7 cellular contexts compared by ENCODE assay signal in genomic region chr7:102494473-102495163, GRCh38. TPM values are rescaled to one million over a fixed set of nuclear protein-coding genes. Genes with fewer than 3 reads are reported as not detected.
A peak's percentile ranks its signal among the peaks of the same experiment; 100 is the strongest.
DNase-seq lines count a peak whose midpoint lies in the region; ATAC-seq, FAIRE-seq and TF ChIP-seq lines count a peak whose summit lies in the region.
"Not testable (repeated sequence)": the region's sequence is repeated elsewhere in the genome, so short reads cannot be mapped to it uniquely, and the experiment has no call there.

No MANE protein-coding gene starts in this region.

- not testable (repeated sequence) for FAIRE-seq in HepG2 (lab: Jason Lieb, UNC)

- not testable (repeated sequence) for H3K27ac Mint-ChIP-seq in activated T-helper 17 cell treated with anti-CD3 and anti-CD28 coated beads, Interleukin-2, amount 50 U/mL, for 72 hours

- not testable (repeated sequence) for BruUV-seq in HepG2 (replicated peaks; lab: Mats Ljungman, UMichigan)

- not testable (repeated sequence) for H3K36me3 ChIP-seq in HepG2 (replicated peaks in 1 of 2; ENCODE audit: control insufficient read depth in 1 of 2, insufficient read depth in 2 of 2, low read length in 2 of 2)

- CTCF ChIA-PET in HepG2 (lab: Yijun Ruan, JAX; ENCODE audit: low intra/inter-chr PET ratio, low total read pairs), result not testable (repeated sequence)

- no CpG with 5 or more reads among the region's 68 CpGs for WGBS in HepG2 (ENCODE audit: low lambda C conversion rate)

- H3K4me2 ChIP-seq in HepG2 (ENCODE audit: low read depth, low read length), result not testable (repeated sequence)

- not testable (repeated sequence) for H3K36me3 Mint-ChIP-seq in activated T-helper 17 cell treated with anti-CD3 and anti-CD28 coated beads, Interleukin-2, amount 50 U/mL, for 72 hours (ENCODE audit: low read depth)

- not testable (repeated sequence) for H3K27me3 ChIP-seq in HepG2 (ENCODE audit: control insufficient read depth in 1 of 2, insufficient read depth in 2 of 2, low read length in 2 of 2)

- not testable (repeated sequence) for H3K27ac ChIP-seq in HepG2 (ENCODE audit: extremely low read length, insufficient read depth, low read length)

- POLR2A ChIA-PET in HepG2 (lab: Yijun Ruan, JAX), result not testable (repeated sequence)

- TF ChIP-seq RAD21 in HepG2 (CRISPR knock-in tag; IDR thresholded peaks at IDR 0.05), result not testable (repeated sequence)

- H3K9me3 ChIP-seq in HepG2 (ENCODE audit: low read length), result not testable (repeated sequence)

- peak; percentile 63 for ATAC-seq in GM18867 (IDR thresholded peaks at IDR 0.05; ENCODE audit: unreplicated experiment)
- ATAC-seq in GM21360 (IDR thresholded peaks at IDR 0.05; ENCODE audit: unreplicated experiment), result peak; percentile 55
- peak; percentile 73 for ATAC-seq in HG02623 (IDR thresholded peaks at IDR 0.05; ENCODE audit: unreplicated experiment)
- peak; percentile 70 for ATAC-seq in HG03095 (IDR thresholded peaks at IDR 0.05; ENCODE audit: unreplicated experiment)
- peak; percentile 51 for ATAC-seq in HG03558 (IDR thresholded peaks at IDR 0.05; ENCODE audit: extremely low read depth, unreplicated experiment)
- ATAC-seq in activated T-helper 17 cell treated with anti-CD3 and anti-CD28 coated beads, Interleukin-2, amount 50 U/mL, for 72 hours (replicated peaks), result peak; percentile 72
- ATAC-seq in HepG2, result peak; percentile 3

- H2AFZ ChIP-seq in HepG2 (ENCODE audit: low read length), result not testable (repeated sequence)

- H3K79me2 ChIP-seq in HepG2 (ENCODE audit: insufficient read depth, low read length), result not testable (repeated sequence)

- intact Hi-C loops in HepG2 (cut with micrococcal nuclease; ENCODE audit: unreplicated experiment), result not testable (repeated sequence)

- not testable (repeated sequence) for TF ChIP-seq CTCF in HepG2 (CRISPR knock-in tag; IDR thresholded peaks at IDR 0.05)

- TF ChIP-seq EP300 in HepG2 (IDR thresholded peaks at IDR 0.05; ENCODE audit: low read depth in 2 of 2, low read length in 2 of 2); HepG2 (CRISPR knock-in tag; IDR thresholded peaks at IDR 0.05; ENCODE audit: borderline replicate concordance): not testable (repeated sequence)

- in situ Hi-C loops in HepG2 (cut with HindIII; ENCODE audit: extremely low pct_ligation_motif_present, low pct_unique_long_range_greater_than_20kb), result not testable (repeated sequence)

- not testable (repeated sequence) for H3K4me1 Mint-ChIP-seq in activated T-helper 17 cell treated with anti-CD3 and anti-CD28 coated beads, Interleukin-2, amount 50 U/mL, for 72 hours

- not testable (repeated sequence) for TF ChIP-seq POLR2A in HepG2 (IDR thresholded peaks at IDR 0.05; ENCODE audit: insufficient read depth in 1 of 2, low read depth in 2 of 2, low read length in 2 of 2)

- H3K9me3 Mint-ChIP-seq in activated T-helper 17 cell treated with anti-CD3 and anti-CD28 coated beads, Interleukin-2, amount 50 U/mL, for 72 hours, result not testable (repeated sequence)

- not testable (repeated sequence) for H3K4me1 ChIP-seq in HepG2 (ENCODE audit: insufficient read depth, low read length)

- not testable (repeated sequence) for H3K4me3 Mint-ChIP-seq in activated T-helper 17 cell treated with anti-CD3 and anti-CD28 coated beads, Interleukin-2, amount 50 U/mL, for 72 hours

- H4K20me1 ChIP-seq in HepG2 (ENCODE audit: insufficient read depth, low read length), result not testable (repeated sequence)

- not testable (repeated sequence) for H3K27me3 Mint-ChIP-seq in activated T-helper 17 cell treated with anti-CD3 and anti-CD28 coated beads, Interleukin-2, amount 50 U/mL, for 72 hours

- not testable (repeated sequence) for H3K9ac ChIP-seq in HepG2 (ENCODE audit: insufficient read depth, low read depth, low read length)

- not testable (repeated sequence) for DNase-seq in HepG2 (ENCODE audit: low spot score)

- H3K4me3 ChIP-seq in HepG2 (replicated peaks in 1 of 3; ENCODE audit: insufficient read depth in 1 of 3, low read depth in 2 of 3, low read length in 3 of 3), result not testable (repeated sequence)

RNA-seq across cellular contexts. Expression of gene POLR2J, which starts 15.9 kb away (rescaled TPM):
- total RNA-seq in activated T-helper 17 cell treated with anti-CD3 and anti-CD28 coated beads, Interleukin-2, amount 50 U/mL, for 72 hours, result 10 to 100 TPM; 63.5 to 74.2 TPM
- 35.2 and 41.2 TPM in 2 replicates for total RNA-seq in HepG2 (2016; rRNA removed; fragmentation: Illumina TruSeq; extraction: Trizol)
- total RNA-seq in HepG2 (2016; cell fraction: cytosol; rRNA removed; fragmentation: Illumina TruSeq; extraction: Trizol; ENCODE audit: low read depth), result 119 and 146 TPM in 2 replicates
- total RNA-seq in HepG2 (2016; cell fraction: insoluble cytoplasmic fraction; rRNA removed; fragmentation: Illumina TruSeq; extraction: Trizol), result 35.0 and 41.9 TPM in 2 replicates
- total RNA-seq in HepG2 (2016; cell fraction: membrane; rRNA removed; fragmentation: Illumina TruSeq; extraction: Trizol), result 82.2 and 106 TPM in 2 replicates
- 40.9 and 44.1 TPM in 2 replicates for total RNA-seq in HepG2 (2016; cell fraction: nucleus; rRNA removed; fragmentation: Illumina TruSeq; extraction: Trizol)
- polyA plus RNA-seq in HepG2 (2011; rRNA removed), result 62.1 and 71.4 TPM in 2 replicates
- polyA plus RNA-seq in HepG2 (2011; cell fraction: cytosol; rRNA removed), result 81.1 and 104 TPM in 2 replicates
- polyA plus RNA-seq in HepG2 (2011; cell fraction: nucleus; rRNA removed), result 40.7 and 50.5 TPM in 2 replicates
- 30.4 and 45.2 TPM in 2 replicates for polyA plus RNA-seq in HepG2 (2012)
- 314 and 406 TPM in 2 replicates for polyA plus RNA-seq in HepG2 (2016; cell fraction: cytosol; fragmentation: Illumina TruSeq; extraction: Trizol; ENCODE audit: low read depth)
- 70.0 and 80.5 TPM in 2 replicates for polyA plus RNA-seq in HepG2 (2016; cell fraction: insoluble cytoplasmic fraction; fragmentation: Illumina TruSeq; extraction: Trizol; ENCODE audit: low read depth)
- polyA plus RNA-seq in HepG2 (2016; cell fraction: membrane; fragmentation: Illumina TruSeq; extraction: Trizol; ENCODE audit: low read depth), result 181 and 221 TPM in 2 replicates
- polyA plus RNA-seq in HepG2 (2016; cell fraction: nucleus; fragmentation: Illumina TruSeq; extraction: Trizol; ENCODE audit: insufficient read depth, low read depth), result 46.8 and 47.8 TPM in 2 replicates
- polyA minus RNA-seq in HepG2 (2011; rRNA and poly(A)+ RNA removed; ENCODE audit: low replicate concordance), result 35.3 and 37.3 TPM in 2 replicates
- 6.2 and 9.8 TPM in 2 replicates for polyA minus RNA-seq in HepG2 (2011; cell fraction: cytosol; rRNA and poly(A)+ RNA removed)
- polyA minus RNA-seq in HepG2 (2011; cell fraction: nucleus; rRNA and poly(A)+ RNA removed), result 81.7 and 112 TPM in 2 replicates

RNA-seq across cellular contexts. Expression of gene RASA4B, which starts 23.0 kb away (rescaled TPM):
- 10 to 100 TPM; 14.1 to 23.3 TPM for total RNA-seq in activated T-helper 17 cell treated with anti-CD3 and anti-CD28 coated beads, Interleukin-2, amount 50 U/mL, for 72 hours
- 0.48 and 0.82 TPM in 2 replicates for total RNA-seq in HepG2 (2016; rRNA removed; fragmentation: Illumina TruSeq; extraction: Trizol)
- total RNA-seq in HepG2 (2016; cell fraction: cytosol; rRNA removed; fragmentation: Illumina TruSeq; extraction: Trizol; ENCODE audit: low read depth), result 0.40 TPM in 1 of 2 replicates, not detected in the other
- 0.48 and 0.54 TPM in 2 replicates for total RNA-seq in HepG2 (2016; cell fraction: insoluble cytoplasmic fraction; rRNA removed; fragmentation: Illumina TruSeq; extraction: Trizol)
- total RNA-seq in HepG2 (2016; cell fraction: membrane; rRNA removed; fragmentation: Illumina TruSeq; extraction: Trizol), result 0.22 and 0.69 TPM in 2 replicates
- total RNA-seq in HepG2 (2016; cell fraction: nucleus; rRNA removed; fragmentation: Illumina TruSeq; extraction: Trizol), result 0.65 and 0.69 TPM in 2 replicates
- 1.3 and 2.6 TPM in 2 replicates for polyA plus RNA-seq in HepG2 (2011; rRNA removed)
- polyA plus RNA-seq in HepG2 (2011; cell fraction: cytosol; rRNA removed), result 0.49 and 0.63 TPM in 2 replicates
- polyA plus RNA-seq in HepG2 (2011; cell fraction: nucleus; rRNA removed), result 9.9 and 11.0 TPM in 2 replicates
- 2.7 and 2.8 TPM in 2 replicates for polyA plus RNA-seq in HepG2 (2012)
- polyA plus RNA-seq in HepG2 (2016; cell fraction: cytosol; fragmentation: Illumina TruSeq; extraction: Trizol; ENCODE audit: low read depth), result 0.34 and 0.41 TPM in 2 replicates
- polyA plus RNA-seq in HepG2 (2016; cell fraction: insoluble cytoplasmic fraction; fragmentation: Illumina TruSeq; extraction: Trizol; ENCODE audit: low read depth), result 0.11 and 0.87 TPM in 2 replicates
- polyA plus RNA-seq in HepG2 (2016; cell fraction: membrane; fragmentation: Illumina TruSeq; extraction: Trizol; ENCODE audit: low read depth), result 0.22 and 0.66 TPM in 2 replicates
- 0.96 and 1.1 TPM in 2 replicates for polyA plus RNA-seq in HepG2 (2016; cell fraction: nucleus; fragmentation: Illumina TruSeq; extraction: Trizol; ENCODE audit: insufficient read depth, low read depth)
- polyA minus RNA-seq in HepG2 (2011; rRNA and poly(A)+ RNA removed; ENCODE audit: low replicate concordance), result 1.8 and 5.0 TPM in 2 replicates
- 1.1 TPM in 1 of 2 replicates, not detected in the other for polyA minus RNA-seq in HepG2 (2011; cell fraction: cytosol; rRNA and poly(A)+ RNA removed)
- 1.7 and 1.9 TPM in 2 replicates for polyA minus RNA-seq in HepG2 (2011; cell fraction: nucleus; rRNA and poly(A)+ RNA removed)

RNA-seq across cellular contexts. Expression of gene LRWD1, which starts 29.8 kb away (rescaled TPM):
- total RNA-seq in activated T-helper 17 cell treated with anti-CD3 and anti-CD28 coated beads, Interleukin-2, amount 50 U/mL, for 72 hours, result 10 to 100 TPM; 14.8 to 20.6 TPM
- 14.5 and 16.3 TPM in 2 replicates for total RNA-seq in HepG2 (2016; rRNA removed; fragmentation: Illumina TruSeq; extraction: Trizol)
- total RNA-seq in HepG2 (2016; cell fraction: cytosol; rRNA removed; fragmentation: Illumina TruSeq; extraction: Trizol; ENCODE audit: low read depth), result 6.5 and 7.5 TPM in 2 replicates
- total RNA-seq in HepG2 (2016; cell fraction: insoluble cytoplasmic fraction; rRNA removed; fragmentation: Illumina TruSeq; extraction: Trizol), result 14.1 and 16.9 TPM in 2 replicates
- 9.7 and 10.1 TPM in 2 replicates for total RNA-seq in HepG2 (2016; cell fraction: membrane; rRNA removed; fragmentation: Illumina TruSeq; extraction: Trizol)
- total RNA-seq in HepG2 (2016; cell fraction: nucleus; rRNA removed; fragmentation: Illumina TruSeq; extraction: Trizol), result 10.3 and 12.9 TPM in 2 replicates
- 8.5 and 12.7 TPM in 2 replicates for polyA plus RNA-seq in HepG2 (2011; rRNA removed)
- 7.5 and 11.4 TPM in 2 replicates for polyA plus RNA-seq in HepG2 (2011; cell fraction: cytosol; rRNA removed)
- 30.8 and 31.0 TPM in 2 replicates for polyA plus RNA-seq in HepG2 (2011; cell fraction: nucleus; rRNA removed)
- polyA plus RNA-seq in HepG2 (2012), result 4.2 and 6.2 TPM in 2 replicates
- polyA plus RNA-seq in HepG2 (2016; cell fraction: cytosol; fragmentation: Illumina TruSeq; extraction: Trizol; ENCODE audit: low read depth), result 4.2 and 4.7 TPM in 2 replicates
- 13.6 and 16.5 TPM in 2 replicates for polyA plus RNA-seq in HepG2 (2016; cell fraction: insoluble cytoplasmic fraction; fragmentation: Illumina TruSeq; extraction: Trizol; ENCODE audit: low read depth)
- 5.9 TPM in 2 replicates for polyA plus RNA-seq in HepG2 (2016; cell fraction: membrane; fragmentation: Illumina TruSeq; extraction: Trizol; ENCODE audit: low read depth)
- polyA plus RNA-seq in HepG2 (2016; cell fraction: nucleus; fragmentation: Illumina TruSeq; extraction: Trizol; ENCODE audit: insufficient read depth, low read depth), result 19.3 and 20.0 TPM in 2 replicates
- polyA minus RNA-seq in HepG2 (2011; rRNA and poly(A)+ RNA removed; ENCODE audit: low replicate concordance), result 17.3 and 19.5 TPM in 2 replicates
- 6.9 and 9.8 TPM in 2 replicates for polyA minus RNA-seq in HepG2 (2011; cell fraction: cytosol; rRNA and poly(A)+ RNA removed)
- polyA minus RNA-seq in HepG2 (2011; cell fraction: nucleus; rRNA and poly(A)+ RNA removed), result 4.5 and 6.4 TPM in 2 replicates

RNA-seq across cellular contexts. Expression of gene ALKBH4, which starts 30.0 kb away (rescaled TPM):
- total RNA-seq in activated T-helper 17 cell treated with anti-CD3 and anti-CD28 coated beads, Interleukin-2, amount 50 U/mL, for 72 hours, result 1 to 10 TPM; 9.0 to 9.2 TPM
- total RNA-seq in HepG2 (2016; rRNA removed; fragmentation: Illumina TruSeq; extraction: Trizol), result 8.7 and 8.8 TPM in 2 replicates
- total RNA-seq in HepG2 (2016; cell fraction: cytosol; rRNA removed; fragmentation: Illumina TruSeq; extraction: Trizol; ENCODE audit: low read depth), result 2.1 and 2.5 TPM in 2 replicates
- total RNA-seq in HepG2 (2016; cell fraction: insoluble cytoplasmic fraction; rRNA removed; fragmentation: Illumina TruSeq; extraction: Trizol), result 6.9 and 9.3 TPM in 2 replicates
- total RNA-seq in HepG2 (2016; cell fraction: membrane; rRNA removed; fragmentation: Illumina TruSeq; extraction: Trizol), result 6.9 and 7.4 TPM in 2 replicates
- 3.8 and 3.9 TPM in 2 replicates for total RNA-seq in HepG2 (2016; cell fraction: nucleus; rRNA removed; fragmentation: Illumina TruSeq; extraction: Trizol)
- 2.6 and 3.4 TPM in 2 replicates for polyA plus RNA-seq in HepG2 (2011; rRNA removed)
- polyA plus RNA-seq in HepG2 (2011; cell fraction: cytosol; rRNA removed), result 3.1 and 5.0 TPM in 2 replicates
- polyA plus RNA-seq in HepG2 (2011; cell fraction: nucleus; rRNA removed), result 3.8 and 3.9 TPM in 2 replicates
- 3.5 and 3.6 TPM in 2 replicates for polyA plus RNA-seq in HepG2 (2012)
- polyA plus RNA-seq in HepG2 (2016; cell fraction: cytosol; fragmentation: Illumina TruSeq; extraction: Trizol; ENCODE audit: low read depth), result 2.2 and 2.6 TPM in 2 replicates
- polyA plus RNA-seq in HepG2 (2016; cell fraction: insoluble cytoplasmic fraction; fragmentation: Illumina TruSeq; extraction: Trizol; ENCODE audit: low read depth), result 7.8 and 9.2 TPM in 2 replicates
- polyA plus RNA-seq in HepG2 (2016; cell fraction: membrane; fragmentation: Illumina TruSeq; extraction: Trizol; ENCODE audit: low read depth), result 4.0 and 4.1 TPM in 2 replicates
- 6.3 and 7.8 TPM in 2 replicates for polyA plus RNA-seq in HepG2 (2016; cell fraction: nucleus; fragmentation: Illumina TruSeq; extraction: Trizol; ENCODE audit: insufficient read depth, low read depth)
- polyA minus RNA-seq in HepG2 (2011; rRNA and poly(A)+ RNA removed; ENCODE audit: low replicate concordance), result 3.9 and 4.8 TPM in 2 replicates
- polyA minus RNA-seq in HepG2 (2011; cell fraction: cytosol; rRNA and poly(A)+ RNA removed), result 1.2 and 2.4 TPM in 2 replicates
- polyA minus RNA-seq in HepG2 (2011; cell fraction: nucleus; rRNA and poly(A)+ RNA removed), result 3.6 and 5.1 TPM in 2 replicates

RNA-seq across cellular contexts. Expression of gene UPK3BL2, which starts 48.9 kb away (rescaled TPM):
- total RNA-seq in activated T-helper 17 cell treated with anti-CD3 and anti-CD28 coated beads, Interleukin-2, amount 50 U/mL, for 72 hours, result 10 to 100 TPM; 21.4 to 45.7 TPM
- 0.79 and 2.4 TPM in 2 replicates for total RNA-seq in HepG2 (2016; rRNA removed; fragmentation: Illumina TruSeq; extraction: Trizol)
- not detected in 2 replicates for total RNA-seq in HepG2 (2016; cell fraction: cytosol; rRNA removed; fragmentation: Illumina TruSeq; extraction: Trizol; ENCODE audit: low read depth)
- total RNA-seq in HepG2 (2016; cell fraction: insoluble cytoplasmic fraction; rRNA removed; fragmentation: Illumina TruSeq; extraction: Trizol), result 0.19 and 2.9 TPM in 2 replicates
- total RNA-seq in HepG2 (2016; cell fraction: membrane; rRNA removed; fragmentation: Illumina TruSeq; extraction: Trizol), result 0.76 and 1.4 TPM in 2 replicates
- 3.6 and 5.2 TPM in 2 replicates for total RNA-seq in HepG2 (2016; cell fraction: nucleus; rRNA removed; fragmentation: Illumina TruSeq; extraction: Trizol)
- 7.9 and 8.9 TPM in 2 replicates for polyA plus RNA-seq in HepG2 (2011; rRNA removed)
- 0.47 and 2.3 TPM in 2 replicates for polyA plus RNA-seq in HepG2 (2011; cell fraction: cytosol; rRNA removed)
- 58.1 and 79.8 TPM in 2 replicates for polyA plus RNA-seq in HepG2 (2011; cell fraction: nucleus; rRNA removed)
- 1.6 and 3.4 TPM in 2 replicates for polyA plus RNA-seq in HepG2 (2012)
- polyA plus RNA-seq in HepG2 (2016; cell fraction: cytosol; fragmentation: Illumina TruSeq; extraction: Trizol; ENCODE audit: low read depth), result not detected in 2 replicates
- 1.2 and 1.4 TPM in 2 replicates for polyA plus RNA-seq in HepG2 (2016; cell fraction: insoluble cytoplasmic fraction; fragmentation: Illumina TruSeq; extraction: Trizol; ENCODE audit: low read depth)
- polyA plus RNA-seq in HepG2 (2016; cell fraction: membrane; fragmentation: Illumina TruSeq; extraction: Trizol; ENCODE audit: low read depth), result 0.64 and 1.2 TPM in 2 replicates
- 45.6 and 53.1 TPM in 2 replicates for polyA plus RNA-seq in HepG2 (2016; cell fraction: nucleus; fragmentation: Illumina TruSeq; extraction: Trizol; ENCODE audit: insufficient read depth, low read depth)
- 3.9 and 11.5 TPM in 2 replicates for polyA minus RNA-seq in HepG2 (2011; rRNA and poly(A)+ RNA removed; ENCODE audit: low replicate concordance)
- polyA minus RNA-seq in HepG2 (2011; cell fraction: cytosol; rRNA and poly(A)+ RNA removed), result 1.3 TPM in 1 of 2 replicates, not detected in the other
- 3.0 and 3.2 TPM in 2 replicates for polyA minus RNA-seq in HepG2 (2011; cell fraction: nucleus; rRNA and poly(A)+ RNA removed)

Comparison
In these comparisons a context has a peak if more than half of its experiments do, and no peak if none do; other contexts are left out.
1. ATAC-seq: peak in every context shown above with its lines; median percentile 73 in HG02623; 72 in activated T-helper 17 cell treated with anti-CD3 and anti-CD28 coated beads, Interleukin-2, amount 50 U/mL, for 72 hours; 70 in HG03095; 63 in GM18867; 55 in GM21360; 51 in HG03558; 3 in HepG2.
2. RNA of gene RASA4B, which starts 23.0 kb away (total RNA-seq): 14.1 to 23.3 TPM in activated T-helper 17 cell treated with anti-CD3 and anti-CD28 coated beads, Interleukin-2, amount 50 U/mL, for 72 hours; 0.22 to 0.82 TPM in HepG2; every median in the first group is over 4 times any median in the second.